ENCODE assay signal across 1 cellular context in genomic region chr7:16265184-16265804, GRCh38.
TF ChIP-seq lines count a peak whose summit lies in the region.

No MANE protein-coding gene starts in this region.

TF ChIP-seq in K562, 482 proteins besides CTCF, POLR2A, EP300 and RAD21 (continued from another document and continues in another):
- TF ChIP-seq ZNF407 (IDR thresholded peaks at IDR 0.05; ENCODE audit: low read depth) (no peak), SLC30A9 (CRISPR knock-in tag; IDR thresholded peaks at IDR 0.05) (no peak), ZFP36 (IDR thresholded peaks at IDR 0.05; ENCODE audit: low read depth, low read length, partially characterized antibody) (no peak), NR3C1 (CRISPR knock-in tag; IDR thresholded peaks at IDR 0.05) (no peak), NR4A1 (CRISPR knock-in tag; IDR thresholded peaks at IDR 0.05) (no peak), NR4A1 (tag; IDR thresholded peaks at IDR 0.05) (no peak), HINFP (tag; conservative IDR thresholded peaks at IDR 0.05; ENCODE audit: low read depth) (no peak), BRD9 (IDR thresholded peaks at IDR 0.05; ENCODE audit: low read depth, partially characterized antibody) (no peak), RHOXF2B (CRISPR knock-in tag; conservative IDR thresholded peaks at IDR 0.05) (no peak), PCBP1 (IDR thresholded peaks at IDR 0.05; ENCODE audit: low read depth, low read length, poor library complexity, severe bottlenecking) (no peak), ZNF780A (CRISPR knock-in tag; IDR thresholded peaks at IDR 0.05) (no peak), LEF1 (IDR thresholded peaks at IDR 0.05) (no peak), POLR2AphosphoS5 (IDR thresholded peaks at IDR 0.05; ENCODE audit: control insufficient read depth, insufficient read depth, low read depth, low read length) (peak; percentile 63; the same call in 1 of the 2 replicates), FOXA1 (IDR thresholded peaks at IDR 0.05; ENCODE audit: borderline replicate concordance) (no peak), HDAC1 (IDR thresholded peaks at IDR 0.05) (0 out of 4 replicates have a peak, but pooled peaks of 1 of the 2 experiments have one; percentile 56), TAF7 (tag; IDR thresholded peaks at IDR 0.05) (no peak; the same call in 1 of the 2 replicates), ZNF431 (CRISPR knock-in tag; IDR thresholded peaks at IDR 0.05) (no peak), TAF1 (IDR thresholded peaks at IDR 0.05; ENCODE audit: control insufficient read depth, extremely low read depth, insufficient read depth, low read length, severe bottlenecking) (peak; percentile 33), CBFB (CRISPR knock-in tag; IDR thresholded peaks at IDR 0.05) (no peak), FOXP4 (CRISPR knock-in tag; IDR thresholded peaks at IDR 0.05; ENCODE audit: borderline replicate concordance) (no peak), ETV1 (tag; conservative IDR thresholded peaks at IDR 0.05; ENCODE audit: low read depth) (no peak; the same call in 1 of the 2 replicates), PTTG1 (tag; IDR thresholded peaks at IDR 0.05; ENCODE audit: low read depth) (no peak), CBX8 (IDR thresholded peaks at IDR 0.05; ENCODE audit: borderline replicate concordance, extremely low read depth, low read depth, low read length, poor library complexity, severe bottlenecking) (no peak), YBX1 (IDR thresholded peaks at IDR 0.05) (no peak), MAFG (tag; conservative IDR thresholded peaks at IDR 0.05) (peak; percentile 47; the same call in 1 of the 2 replicates), SFPQ (IDR thresholded peaks at IDR 0.05; ENCODE audit: low read depth, low read length) (no peak), ZNF24 (IDR thresholded peaks at IDR 0.05) (no peak), ZNF57 (CRISPR knock-in tag; IDR thresholded peaks at IDR 0.05) (no peak), CREB3 (tag; conservative IDR thresholded peaks at IDR 0.05; ENCODE audit: low read depth) (no peak; the same call in 1 of the 2 replicates), PYGO2 (tag; IDR thresholded peaks at IDR 0.05) (no peak)
- TF ChIP-seq, protein P1, sequence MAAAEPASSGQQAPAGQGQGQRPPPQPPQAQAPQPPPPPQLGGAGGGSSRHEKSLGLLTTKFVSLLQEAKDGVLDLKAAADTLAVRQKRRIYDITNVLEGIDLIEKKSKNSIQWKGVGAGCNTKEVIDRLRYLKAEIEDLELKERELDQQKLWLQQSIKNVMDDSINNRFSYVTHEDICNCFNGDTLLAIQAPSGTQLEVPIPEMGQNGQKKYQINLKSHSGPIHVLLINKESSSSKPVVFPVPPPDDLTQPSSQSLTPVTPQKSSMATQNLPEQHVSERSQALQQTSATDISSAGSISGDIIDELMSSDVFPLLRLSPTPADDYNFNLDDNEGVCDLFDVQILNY (CRISPR knock-in tag; IDR thresholded peaks at IDR 0.05): no peak
- TF ChIP-seq, protein P2, sequence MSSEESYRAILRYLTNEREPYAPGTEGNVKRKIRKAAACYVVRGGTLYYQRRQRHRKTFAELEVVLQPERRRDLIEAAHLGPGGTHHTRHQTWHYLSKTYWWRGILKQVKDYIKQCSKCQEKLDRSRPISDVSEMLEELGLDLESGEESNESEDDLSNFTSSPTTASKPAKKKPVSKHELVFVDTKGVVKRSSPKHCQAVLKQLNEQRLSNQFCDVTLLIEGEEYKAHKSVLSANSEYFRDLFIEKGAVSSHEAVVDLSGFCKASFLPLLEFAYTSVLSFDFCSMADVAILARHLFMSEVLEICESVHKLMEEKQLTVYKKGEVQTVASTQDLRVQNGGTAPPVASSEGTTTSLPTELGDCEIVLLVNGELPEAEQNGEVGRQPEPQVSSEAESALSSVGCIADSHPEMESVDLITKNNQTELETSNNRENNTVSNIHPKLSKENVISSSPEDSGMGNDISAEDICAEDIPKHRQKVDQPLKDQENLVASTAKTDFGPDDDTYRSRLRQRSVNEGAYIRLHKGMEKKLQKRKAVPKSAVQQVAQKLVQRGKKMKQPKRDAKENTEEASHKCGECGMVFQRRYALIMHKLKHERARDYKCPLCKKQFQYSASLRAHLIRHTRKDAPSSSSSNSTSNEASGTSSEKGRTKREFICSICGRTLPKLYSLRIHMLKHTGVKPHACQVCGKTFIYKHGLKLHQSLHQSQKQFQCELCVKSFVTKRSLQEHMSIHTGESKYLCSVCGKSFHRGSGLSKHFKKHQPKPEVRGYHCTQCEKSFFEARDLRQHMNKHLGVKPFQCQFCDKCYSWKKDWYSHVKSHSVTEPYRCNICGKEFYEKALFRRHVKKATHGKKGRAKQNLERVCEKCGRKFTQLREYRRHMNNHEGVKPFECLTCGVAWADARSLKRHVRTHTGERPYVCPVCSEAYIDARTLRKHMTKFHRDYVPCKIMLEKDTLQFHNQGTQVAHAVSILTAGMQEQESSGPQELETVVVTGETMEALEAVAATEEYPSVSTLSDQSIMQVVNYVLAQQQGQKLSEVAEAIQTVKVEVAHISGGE (CRISPR knock-in tag; IDR thresholded peaks at IDR 0.05): no peak
- TF ChIP-seq, protein P3, sequence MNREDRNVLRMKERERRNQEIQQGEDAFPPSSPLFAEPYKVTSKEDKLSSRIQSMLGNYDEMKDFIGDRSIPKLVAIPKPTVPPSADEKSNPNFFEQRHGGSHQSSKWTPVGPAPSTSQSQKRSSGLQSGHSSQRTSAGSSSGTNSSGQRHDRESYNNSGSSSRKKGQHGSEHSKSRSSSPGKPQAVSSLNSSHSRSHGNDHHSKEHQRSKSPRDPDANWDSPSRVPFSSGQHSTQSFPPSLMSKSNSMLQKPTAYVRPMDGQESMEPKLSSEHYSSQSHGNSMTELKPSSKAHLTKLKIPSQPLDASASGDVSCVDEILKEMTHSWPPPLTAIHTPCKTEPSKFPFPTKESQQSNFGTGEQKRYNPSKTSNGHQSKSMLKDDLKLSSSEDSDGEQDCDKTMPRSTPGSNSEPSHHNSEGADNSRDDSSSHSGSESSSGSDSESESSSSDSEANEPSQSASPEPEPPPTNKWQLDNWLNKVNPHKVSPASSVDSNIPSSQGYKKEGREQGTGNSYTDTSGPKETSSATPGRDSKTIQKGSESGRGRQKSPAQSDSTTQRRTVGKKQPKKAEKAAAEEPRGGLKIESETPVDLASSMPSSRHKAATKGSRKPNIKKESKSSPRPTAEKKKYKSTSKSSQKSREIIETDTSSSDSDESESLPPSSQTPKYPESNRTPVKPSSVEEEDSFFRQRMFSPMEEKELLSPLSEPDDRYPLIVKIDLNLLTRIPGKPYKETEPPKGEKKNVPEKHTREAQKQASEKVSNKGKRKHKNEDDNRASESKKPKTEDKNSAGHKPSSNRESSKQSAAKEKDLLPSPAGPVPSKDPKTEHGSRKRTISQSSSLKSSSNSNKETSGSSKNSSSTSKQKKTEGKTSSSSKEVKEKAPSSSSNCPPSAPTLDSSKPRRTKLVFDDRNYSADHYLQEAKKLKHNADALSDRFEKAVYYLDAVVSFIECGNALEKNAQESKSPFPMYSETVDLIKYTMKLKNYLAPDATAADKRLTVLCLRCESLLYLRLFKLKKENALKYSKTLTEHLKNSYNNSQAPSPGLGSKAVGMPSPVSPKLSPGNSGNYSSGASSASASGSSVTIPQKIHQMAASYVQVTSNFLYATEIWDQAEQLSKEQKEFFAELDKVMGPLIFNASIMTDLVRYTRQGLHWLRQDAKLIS (CRISPR knock-in tag; IDR thresholded peaks at IDR 0.05): no peak
